In the genomic region with DNA sequence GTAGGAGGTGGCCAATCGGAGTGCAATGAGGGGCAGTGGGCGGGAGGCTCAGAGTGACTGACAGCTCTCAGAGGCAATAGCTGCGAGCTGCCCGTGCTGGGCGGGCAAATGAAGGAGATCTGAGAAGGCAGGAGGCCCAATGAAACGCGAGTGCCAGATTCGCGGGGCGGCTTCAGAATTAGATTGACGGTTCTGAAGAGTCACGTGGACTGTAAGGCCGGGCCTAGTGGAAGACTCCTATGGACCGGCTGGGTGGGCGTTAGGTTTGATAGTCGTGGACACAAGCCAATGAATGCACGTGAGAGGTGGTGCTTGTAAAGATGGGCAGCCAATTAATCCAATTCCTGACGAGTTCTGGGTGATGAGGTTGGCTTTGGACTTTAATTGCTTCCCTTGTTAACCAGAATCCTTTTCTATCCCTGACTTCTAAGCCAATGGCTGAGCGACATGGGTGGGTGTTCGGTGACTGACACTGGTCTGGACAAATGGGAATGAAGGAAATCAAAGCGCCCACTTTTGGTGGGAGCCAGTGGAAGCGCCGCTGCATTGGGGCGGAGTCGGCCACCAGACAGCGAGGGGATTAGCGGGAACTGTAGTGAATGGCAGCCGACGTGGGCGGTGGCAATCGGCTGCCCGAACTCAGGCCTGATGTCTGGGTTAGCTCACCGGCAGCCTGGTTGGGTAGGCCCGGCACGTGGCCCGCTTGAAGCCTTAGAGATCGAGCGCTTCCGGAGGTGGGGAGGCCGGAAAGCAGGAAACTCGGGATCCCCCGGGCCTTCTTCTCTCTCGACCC, we compare ENCODE assay signal across 8 cellular contexts. TPM values are rescaled to one million over a fixed set of nuclear protein-coding genes. Genes with fewer than 3 reads are reported as not detected.
DNase-seq lines count a peak whose midpoint lies in the region; FAIRE-seq and TF ChIP-seq lines count a peak whose summit lies in the region.

No MANE protein-coding gene starts in this region.

- no peaks in the 10 kb centered on the region for H3K9me2 ChIP-seq in neural cell (ENCODE audit: insufficient read depth, low read length)

- H2AFZ ChIP-seq in neural cell (ENCODE audit: low read depth, low read length): peak overlapping the region; percentile 41

- peak overlapping the region; percentile 68 for H3K4me3 Mint-ChIP-seq in stimulated activated naive CD8-positive, alpha-beta T cell treated with anti-CD3 and anti-CD28 coated beads, Interleukin-15, Interleukin-2, amounts not matched to agents 100 ng/mL and 50 ng/mL, for 24 hours

- H3K9me3 ChIP-seq in HAP-1 (peaks cover 3% of the 10 kb centered on the region; the same call in 1 of the 2 replicates), MG63 (0 out of 2 replicates have a peak, but pooled peaks cover 3% of the 10 kb centered on the region), neural cell (ENCODE audit: low read length) (no peaks in the 10 kb centered on the region)

- peak overlapping the region; percentile 88 for H3K4me3 ChIP-seq in HAP-1
- H3K4me3 ChIP-seq in MG63: peak overlapping the region; percentile 30; the same call in 1 of the 2 replicates
- H3K4me3 ChIP-seq in fibroblast of the aortic adventitia (ENCODE audit: low read depth, low read length): peak overlapping the region; percentile 18
- peak overlapping the region; percentile 54 for H3K4me3 ChIP-seq in neural cell (ENCODE audit: low read length)

- DNase-seq in HAP-1 (ENCODE audit: low spot score in 2 of 2): peak; percentile 99 to 100
- peak; percentile 98 for DNase-seq in MG63
- peak; percentile 100 for DNase-seq in activated effector memory CD4-positive, alpha-beta T cell treated with anti-CD3 and anti-CD28 coated beads, Interleukin-2, amount 50 U/mL, for 16 hours
- peak; percentile 100 for DNase-seq in fibroblast of the aortic adventitia (ENCODE audit: low read depth)

- FAIRE-seq in G401.6 (lab: Jason Lieb, UNC): peak; percentile 100

- TF ChIP-seq CTCF in fibroblast of the aortic adventitia (IDR thresholded peaks at IDR 0.05; ENCODE audit: insufficient read depth, low read length): no peak
- peak; percentile 64 for TF ChIP-seq CTCF in neural cell (IDR thresholded peaks at IDR 0.05; ENCODE audit: poor library complexity, severe bottlenecking)

- H3K36me3 ChIP-seq in HAP-1 (replicated peaks): peaks cover 34% of the 10 kb centered on the region
- H3K36me3 ChIP-seq in MG63: peaks cover 15% of the 10 kb centered on the region
- H3K36me3 ChIP-seq in neural cell (ENCODE audit: insufficient read depth, low read length): no peaks in the 10 kb centered on the region

- TF ChIP-seq RAD21 in neural cell (conservative IDR thresholded peaks at IDR 0.05): no peak

- H4K20me1 ChIP-seq in neural cell (ENCODE audit: insufficient read depth): peaks cover 24% of the 10 kb centered on the region

- H3K27me3 Mint-ChIP-seq in stimulated activated naive CD8-positive, alpha-beta T cell treated with anti-CD3 and anti-CD28 coated beads, Interleukin-15, Interleukin-2, amounts not matched to agents 100 ng/mL and 50 ng/mL, for 24 hours: no peaks in the 10 kb centered on the region

- H3K27me3 ChIP-seq in HAP-1 (ENCODE audit: low read depth) (no peaks in the 10 kb centered on the region), MG63 (no peaks in the 10 kb centered on the region), neural cell (ENCODE audit: insufficient read depth, low read depth, low read length) (no peaks in the 10 kb centered on the region)

- no peaks in the 10 kb centered on the region for H3K9me3 Mint-ChIP-seq in stimulated activated naive CD8-positive, alpha-beta T cell treated with anti-CD3 and anti-CD28 coated beads, Interleukin-15, Interleukin-2, amounts not matched to agents 100 ng/mL and 50 ng/mL, for 24 hours

- H3K4me1 Mint-ChIP-seq in stimulated activated naive CD8-positive, alpha-beta T cell treated with anti-CD3 and anti-CD28 coated beads, Interleukin-15, Interleukin-2, amounts not matched to agents 100 ng/mL and 50 ng/mL, for 24 hours (ENCODE audit: low read depth): peaks cover 40% of the 10 kb centered on the region

- H3K4me2 ChIP-seq in neural cell (ENCODE audit: low read length): no peak overlapping the region

- no peak for TF ChIP-seq EP300 in neural cell (conservative IDR thresholded peaks at IDR 0.05; ENCODE audit: poor library complexity, severe bottlenecking)

- in situ Hi-C loops in HAP-1 (cut with MboI; ENCODE audit: low sequenced_read_pairs): no loop called here

- H3K27ac ChIP-seq in neural cell (ENCODE audit: low read length): peak overlapping the region; percentile 85

- H3K79me2 ChIP-seq in neural cell (replicated peaks; ENCODE audit: insufficient read depth, low read length): peaks cover 35% of the 10 kb centered on the region

- H3K4me1 ChIP-seq in HAP-1: peaks cover 11% of the 10 kb centered on the region

- peak overlapping the region; percentile 59 for H3K9ac ChIP-seq in neural cell (ENCODE audit: low read length)

- TF ChIP-seq POLR2A in Raji (IDR thresholded peaks at IDR 0.05; ENCODE audit: insufficient read depth, low read depth, low read length): peak; percentile 68

- no peaks in the 10 kb centered on the region for H3F3A ChIP-seq in neural cell (ENCODE audit: insufficient read depth, low read length, poor library complexity, severe bottlenecking)

- peak overlapping the region; percentile 90 for H3K27ac Mint-ChIP-seq in stimulated activated naive CD8-positive, alpha-beta T cell treated with anti-CD3 and anti-CD28 coated beads, Interleukin-15, Interleukin-2, amounts not matched to agents 100 ng/mL and 50 ng/mL, for 24 hours

- H3K36me3 Mint-ChIP-seq in stimulated activated naive CD8-positive, alpha-beta T cell treated with anti-CD3 and anti-CD28 coated beads, Interleukin-15, Interleukin-2, amounts not matched to agents 100 ng/mL and 50 ng/mL, for 24 hours (ENCODE audit: low read depth): peaks cover 29% of the 10 kb centered on the region

TF ChIP-seq in neural cell, 6 proteins besides CTCF, POLR2A, EP300 and RAD21:
- peak; percentile 27 for TF ChIP-seq REST (IDR thresholded peaks at IDR 0.05; ENCODE audit: borderline replicate concordance)
- TF ChIP-seq SMC3 (conservative IDR thresholded peaks at IDR 0.05; ENCODE audit: poor library complexity): peak; percentile 25
- no peak for TF ChIP-seq TAF1 (IDR thresholded peaks at IDR 0.05; ENCODE audit: low read depth)
- peak; percentile 42 for TF ChIP-seq MXI1 (conservative IDR thresholded peaks at IDR 0.05; ENCODE audit: poor library complexity, severe bottlenecking)
- no peak for TF ChIP-seq EZH2 (IDR thresholded peaks at IDR 0.05; ENCODE audit: borderline replicate concordance, insufficient read depth, low read length, poor library complexity, severe bottlenecking)
- peak; percentile 66 for TF ChIP-seq POLR2AphosphoS5 (IDR thresholded peaks at IDR 0.05)

RNA-seq across cellular contexts. Expression of gene KHSRP, which starts 0.5 kb away (rescaled TPM):
- total RNA-seq in MG63 (2014; rRNA removed; shearing (Covaris generic); ENCODE audit: low replicate concordance): 65.4 and 82.7 TPM in 2 replicates
- total RNA-seq in fibroblast of the aortic adventitia (ENCODE audit: low replicate concordance): 30.4 and 86.5 TPM in 2 replicates
- 33.3 and 40.3 TPM in 2 replicates for polyA plus RNA-seq in neural cell
- polyA minus RNA-seq in neural cell: 105 and 110 TPM in 2 replicates

RNA-seq across cellular contexts. Expression of gene SLC25A41, which starts 8.4 kb away (rescaled TPM):
- total RNA-seq in MG63 (2014; rRNA removed; shearing (Covaris generic); ENCODE audit: low replicate concordance): not detected in 2 replicates
- not detected in 2 replicates for total RNA-seq in fibroblast of the aortic adventitia (ENCODE audit: low replicate concordance)
- polyA plus RNA-seq in neural cell: 3.8 and 4.2 TPM in 2 replicates
- polyA minus RNA-seq in neural cell: 1.2 and 1.5 TPM in 2 replicates

RNA-seq across cellular contexts. Expression of gene GTF2F1, which starts 32.2 kb away (rescaled TPM):
- total RNA-seq in MG63 (2014; rRNA removed; shearing (Covaris generic); ENCODE audit: low replicate concordance): 49.5 and 82.8 TPM in 2 replicates
- total RNA-seq in fibroblast of the aortic adventitia (ENCODE audit: low replicate concordance): 33.6 and 59.2 TPM in 2 replicates
- 53.9 and 69.2 TPM in 2 replicates for polyA plus RNA-seq in neural cell
- polyA minus RNA-seq in neural cell: 55.9 and 57.5 TPM in 2 replicates

RNA-seq across cellular contexts. Expression of gene SLC25A23, which starts 34.5 kb away (rescaled TPM):
- 8.5 and 10.9 TPM in 2 replicates for total RNA-seq in MG63 (2014; rRNA removed; shearing (Covaris generic); ENCODE audit: low replicate concordance)
- 27.7 and 46.9 TPM in 2 replicates for total RNA-seq in fibroblast of the aortic adventitia (ENCODE audit: low replicate concordance)
- polyA plus RNA-seq in neural cell: 36.3 and 47.2 TPM in 2 replicates
- 55.5 and 56.2 TPM in 2 replicates for polyA minus RNA-seq in neural cell

RNA-seq across cellular contexts. Expression of gene CRB3, which starts 38.9 kb away (rescaled TPM):
- not detected in 2 replicates for total RNA-seq in MG63 (2014; rRNA removed; shearing (Covaris generic); ENCODE audit: low replicate concordance)
- total RNA-seq in fibroblast of the aortic adventitia (ENCODE audit: low replicate concordance): not detected in 2 replicates
- 0.43 TPM in 1 of 2 replicates, not detected in the other for polyA plus RNA-seq in neural cell
- not detected in 2 replicates for polyA minus RNA-seq in neural cell

Comparison
In these comparisons a context has a peak if more than half of its experiments do, and no peak if none do; other contexts are left out.
1. Peak in every context shown above with its lines: DNase-seq, H3K4me3 ChIP-seq and H3K27ac ChIP-seq.
2. H3K4me3 ChIP-seq: peak in every context shown above with its lines; median percentile 88 in HAP-1; 54 in neural cell; 30 in MG63; 18 in fibroblast of the aortic adventitia.